Comparison of ENCODE assay signal across 8 cellular contexts in the genomic region with DNA sequence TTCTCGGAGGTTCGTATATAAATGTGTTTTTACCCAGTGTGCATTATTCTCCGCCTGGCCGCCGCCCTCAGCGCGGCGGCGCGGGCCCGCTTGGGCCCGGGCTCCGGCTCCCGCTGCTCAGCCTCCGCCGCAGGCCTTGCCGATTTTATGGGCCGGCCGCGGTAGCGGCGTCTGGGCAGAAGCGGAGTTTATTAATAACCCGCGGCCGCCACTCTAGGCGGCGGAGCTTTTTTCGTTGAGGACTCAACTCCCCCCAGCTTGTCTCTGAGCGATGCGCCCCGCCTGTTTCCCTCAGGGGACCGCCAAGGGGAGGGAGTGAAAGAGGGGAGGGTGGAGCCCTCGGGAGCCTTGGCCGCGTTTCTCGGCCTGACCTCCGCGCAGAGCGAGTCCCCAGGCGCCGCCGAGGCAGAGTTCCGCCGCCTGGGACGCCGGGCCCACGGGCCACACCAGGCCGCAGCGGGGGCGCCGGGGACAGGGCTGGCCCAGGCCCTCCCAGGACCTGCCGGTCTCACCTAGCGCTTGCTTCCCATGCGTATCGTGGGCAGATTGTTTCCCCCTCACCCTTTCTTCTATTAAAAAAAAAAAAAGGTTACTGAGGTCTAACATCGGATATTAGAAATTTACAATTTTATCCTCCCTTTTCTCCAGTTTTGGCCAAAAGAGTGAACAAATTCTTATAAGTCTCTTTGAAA. TPM values are rescaled to one million over a fixed set of nuclear protein-coding genes. Genes with fewer than 3 reads are reported as not detected.
DNase-seq lines count a peak whose midpoint lies in the region; ATAC-seq and TF ChIP-seq lines count a peak whose summit lies in the region.

No MANE protein-coding gene starts in this region.

- CTCF ChIA-PET in activated B cell treated with CpG ODN at 0.5 μM for 24 hours (lab: Charles Lee): interaction anchor here (0.8 to 1.1 kb wide), 3 partner anchors 74 to 512 kb away, joined by 3 to 4 read pairs (median 3); no protein-coding TSS in a partner anchor

- H3K27ac Mint-ChIP-seq in activated B cell treated with CpG ODN at 0.5 μM for 24 hours: peak overlapping the region; percentile 98
- H3K27ac Mint-ChIP-seq in central memory CD8-positive, alpha-beta T cell (ENCODE audit: low read depth): peak overlapping the region; percentile 100

- POLR2A ChIA-PET in activated B cell treated with CpG ODN at 0.5 μM for 24 hours (lab: Charles Lee): interaction anchor here (0.6 to 3.9 kb wide), 61 partner anchors 8 to 1940 kb away, joined by 3 to 41 read pairs (median 4); partner anchors contain the start of genes DENND5A, EIF4G2, IPO7 and RPL27A

- peak overlapping the region; percentile 97 for H3K4me3 Mint-ChIP-seq in activated B cell treated with CpG ODN at 0.5 μM for 24 hours
- peak overlapping the region; percentile 94 for H3K4me3 Mint-ChIP-seq in central memory CD8-positive, alpha-beta T cell

- ATAC-seq in GM18868 (IDR thresholded peaks at IDR 0.05; ENCODE audit: unreplicated experiment) (peak; percentile 42), HG03097 (IDR thresholded peaks at IDR 0.05; ENCODE audit: low FRiP score, unreplicated experiment) (peak; percentile 50), activated B cell treated with CpG ODN at 0.5 μM for 24 hours (ENCODE audit: low read depth) (peak; percentile 60)
- peak; percentile 47 for ATAC-seq in central memory CD8-positive, alpha-beta T cell (replicated peaks; ENCODE audit: extremely low read depth, poor library complexity, severe bottlenecking)

- no peaks in the 10 kb centered on the region for H3K9me3 Mint-ChIP-seq in activated B cell treated with CpG ODN at 0.5 μM for 24 hours
- no peaks in the 10 kb centered on the region for H3K9me3 Mint-ChIP-seq in central memory CD8-positive, alpha-beta T cell

- H3K27me3 Mint-ChIP-seq in activated B cell treated with CpG ODN at 0.5 μM for 24 hours: no peaks in the 10 kb centered on the region
- H3K27me3 Mint-ChIP-seq in central memory CD8-positive, alpha-beta T cell: no peaks in the 10 kb centered on the region

- in situ Hi-C loops in ACHN (cut with HindIII; ENCODE audit: low pct_ligation_motif_present, low pct_unique_long_range_greater_than_20kb, low sequenced_read_pairs): no loop called here

- intact Hi-C loops in activated B cell treated with CpG ODN at 0.5 μM for 24 hours (cut with micrococcal nuclease): loop anchor here (1.0 to 10.0 kb wide), 10 partner anchors 112 to 1394 kb away; partner anchors contain the start of genes ADM, AMPD3, SWAP70 and WEE1

- peak; percentile 84 for DNase-seq in ACHN
- DNase-seq in NCI-H2171 (lab: John Stamatoyannopoulos, UW): peak; percentile 74
- peak; percentile 84 for DNase-seq in activated B cell treated with CpG ODN at 0.5 μM for 24 hours
- peak; percentile 65 to 78 for DNase-seq in central memory CD8-positive, alpha-beta T cell (ENCODE audit: low spot score in 2 of 2)
- peak; percentile 93 for DNase-seq in islet precursor cell
- DNase-seq in stimulated activated CD4-positive, alpha-beta T cell treated with anti-CD3 and anti-CD28 coated beads, Interleukin-12 subunit alpha, Interleukin-12 subunit beta, amount 100 ng/mL, for 48 hours (ENCODE audit: low read depth in 2 of 3, low spot score in 1 of 3): peak; percentile 43 to 71 (median 65)

- TF ChIP-seq CTCF in activated B cell treated with CpG ODN at 0.5 μM for 24 hours (IDR thresholded peaks at IDR 0.05): no peak

- H3K36me3 Mint-ChIP-seq in activated B cell treated with CpG ODN at 0.5 μM for 24 hours (ENCODE audit: low read depth): peaks cover 14% of the 10 kb centered on the region
- peaks cover 11% of the 10 kb centered on the region for H3K36me3 Mint-ChIP-seq in central memory CD8-positive, alpha-beta T cell (ENCODE audit: insufficient read depth)

- peaks cover 30% of the 10 kb centered on the region for H3K4me1 Mint-ChIP-seq in activated B cell treated with CpG ODN at 0.5 μM for 24 hours
- H3K4me1 Mint-ChIP-seq in central memory CD8-positive, alpha-beta T cell: peaks cover 34% of the 10 kb centered on the region

RNA-seq across cellular contexts. Expression of gene ZNF143, which starts 0.4 kb away (rescaled TPM):
- 37.8 and 41.1 TPM in 2 replicates for total RNA-seq in activated B cell treated with CpG ODN at 0.5 μM for 24 hours

Comparison
In these comparisons a context has a peak if more than half of its experiments do, and no peak if none do; other contexts are left out.
1. Peak in every context shown above with its lines: DNase-seq and ATAC-seq.